8 cellular contexts compared by ENCODE assay signal in the genomic region with DNA sequence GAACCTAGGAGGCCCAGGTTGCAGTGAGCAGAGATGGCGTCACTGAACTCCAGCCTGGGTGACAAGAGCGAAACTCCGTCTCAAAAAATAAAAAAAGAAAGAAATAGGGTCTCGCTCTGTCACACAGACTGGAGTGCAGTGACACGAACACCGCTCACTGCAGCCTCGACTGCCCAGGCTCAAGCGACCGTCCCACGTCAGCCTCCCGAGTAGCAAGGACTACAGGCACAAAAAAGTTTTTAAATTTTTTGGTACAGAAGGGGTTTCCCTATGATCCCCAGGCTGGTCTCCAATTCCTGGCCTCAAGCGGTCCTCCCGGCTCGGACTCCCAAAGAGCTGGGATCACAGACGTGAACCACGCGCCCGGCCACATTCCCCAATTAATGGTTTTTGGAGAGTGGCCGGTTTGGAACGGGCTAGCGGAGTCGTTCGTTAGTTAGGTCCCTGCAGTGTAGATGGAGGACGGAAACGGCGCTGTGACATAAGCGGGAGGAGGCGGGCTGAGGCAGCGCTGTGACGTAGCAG. TPM values are rescaled to one million over a fixed set of nuclear protein-coding genes. Genes with fewer than 3 reads are reported as not detected.
A peak's percentile ranks its signal among the peaks of the same experiment; 100 is the strongest.
DNase-seq lines count a peak whose midpoint lies in the region; FAIRE-seq and TF ChIP-seq lines count a peak whose summit lies in the region.

No MANE protein-coding gene starts in this region.

- intact Hi-C loops in dorsolateral prefrontal cortex (cut with DNase I), result loop anchor here in 1 of 2 donors (1.0 kb wide), 1 partner anchor 30 kb away; a partner anchor contains a TSS

- H3K27ac Mint-ChIP-seq in nephron progenitor cell, result peak overlapping the region; percentile 92

- peaks cover 51% of the 10 kb centered on the region for H3K27me3 Mint-ChIP-seq in nephron progenitor cell (ENCODE audit: low read depth, poor library complexity)

- H3K9me3 Mint-ChIP-seq in nephron progenitor cell, result no peaks in the 10 kb centered on the region

- H4K20me1 ChIP-seq in BLaER1 (peaks cover 43% of the 10 kb centered on the region), MM.1S (ENCODE audit: insufficient read depth, low read length) (peaks cover 29% of the 10 kb centered on the region)

- H3K9me2 ChIP-seq in MM.1S (replicated peaks; ENCODE audit: insufficient read depth, low read length), result no peaks in the 10 kb centered on the region

- H3K36me3 Mint-ChIP-seq in nephron progenitor cell (ENCODE audit: low read depth), result no peaks in the 10 kb centered on the region

- H3K4me3 ChIP-seq in BLaER1 (peak overlapping the region; percentile 94), MM.1S (ENCODE audit: low read length) (peak overlapping the region; percentile 95), dorsolateral prefrontal cortex (peak overlapping the region; percentile 61 to 100 (median 95))

- H3K27me3 ChIP-seq in BLaER1 (no peaks in the 10 kb centered on the region), MM.1S (replicated peaks; ENCODE audit: insufficient read depth, low read length) (peaks cover 26% of the 10 kb centered on the region), dorsolateral prefrontal cortex (no peaks in the 10 kb centered on the region)

- H3K27ac ChIP-seq in BLaER1, result peak overlapping the region; percentile 90
- H3K27ac ChIP-seq in MM.1S (ENCODE audit: low read length), result peak overlapping the region; percentile 91; the same call in 1 of the 2 replicates
- peak overlapping the region; percentile 58 to 100 (median 97) for H3K27ac ChIP-seq in dorsolateral prefrontal cortex

- peak overlapping the region; percentile 100 for H2AFZ ChIP-seq in MM.1S (ENCODE audit: low read length)

- FAIRE-seq in HTR-8/SVneo (lab: Jason Lieb, UNC), result no peak

- TF ChIP-seq CTCF in MM.1S (IDR thresholded peaks at IDR 0.05; ENCODE audit: low read length), result no peak
- no peak for TF ChIP-seq CTCF in dorsolateral prefrontal cortex (IDR thresholded peaks at IDR 0.05 in 54 of 56, conservative IDR thresholded peaks at IDR 0.05 in 2 of 56; ENCODE audit: low read depth in 1 of 56, partially characterized antibody in 56 of 56)
- TF ChIP-seq CTCF in nephron progenitor cell (IDR thresholded peaks at IDR 0.05), result no peak

- H3K4me3 Mint-ChIP-seq in nephron progenitor cell, result peak overlapping the region; percentile 92

- peaks cover 43% of the 10 kb centered on the region for H3K79me2 ChIP-seq in MM.1S (ENCODE audit: low read length)

- DNase-seq in MM.1S, result no peak
- DNase-seq in dorsolateral prefrontal cortex, result peak in 1 of 10 donors; percentile 13
- no peak for DNase-seq in nephron progenitor cell
- no peak for DNase-seq in HTR-8/SVneo (ENCODE audit: insufficient read length, low spot score)
- DNase-seq in NCI-H2029 (lab: John Stamatoyannopoulos, UW), result no peak
- no peak for DNase-seq in kidney glomerular epithelial cell (lab: John Stamatoyannopoulos, UW)
- no peak for DNase-seq in A172 (ENCODE audit: low spot score)

- no peaks in the 10 kb centered on the region for H3K9me3 ChIP-seq in BLaER1
- no peaks in the 10 kb centered on the region for H3K9me3 ChIP-seq in MM.1S (replicated peaks; ENCODE audit: insufficient read depth, low read length)

- H3K9ac ChIP-seq in BLaER1 (peak overlapping the region; percentile 66), MM.1S (ENCODE audit: low read length) (peak overlapping the region; percentile 62)

- H3K4me1 ChIP-seq in BLaER1 (peaks cover 65% of the 10 kb centered on the region), MM.1S (ENCODE audit: low read length) (peaks cover 14% of the 10 kb centered on the region)

- H3K36me3 ChIP-seq in BLaER1, result no peaks in the 10 kb centered on the region
- H3K36me3 ChIP-seq in MM.1S (replicated peaks; ENCODE audit: insufficient read depth, low read length), result no peaks in the 10 kb centered on the region

- H3F3A ChIP-seq in MM.1S (ENCODE audit: insufficient read depth, low read length), result peaks cover 15% of the 10 kb centered on the region

- H3K4me2 ChIP-seq in BLaER1 (peak overlapping the region; percentile 91), MM.1S (ENCODE audit: low read depth, low read length) (peak overlapping the region; percentile 86; the same call in 1 of the 2 replicates)

- H3K4me1 Mint-ChIP-seq in nephron progenitor cell, result peaks cover 21% of the 10 kb centered on the region

RNA-seq across cellular contexts. Expression of a gene that starts 0.6 kb away (rescaled TPM):
- 100 to 1,000 TPM; 226 to 417 (median 315) TPM for total RNA-seq in dorsolateral prefrontal cortex
- total RNA-seq in A172 (2014; rRNA removed; shearing (Covaris generic)), result 407 and 501 TPM in 2 replicates

RNA-seq across cellular contexts. Expression of a gene that starts 10.3 kb away (rescaled TPM):
- 10 to 100 TPM in 112 of 120 experiments, 1 to 10 TPM in 8; 6.4 to 80.4 (median 20.6) TPM for total RNA-seq in dorsolateral prefrontal cortex
- 6.6 and 16.8 TPM in 2 replicates for total RNA-seq in A172 (2014; rRNA removed; shearing (Covaris generic))

RNA-seq across cellular contexts. Expression of a gene that starts 26.1 kb away (rescaled TPM):
- 10 to 100 TPM in 55 of 120 experiments, 1 to 10 TPM in 65; 6.6 to 16.0 (median 9.7) TPM for total RNA-seq in dorsolateral prefrontal cortex
- 7.4 and 8.5 TPM in 2 replicates for total RNA-seq in A172 (2014; rRNA removed; shearing (Covaris generic))

RNA-seq across cellular contexts. Expression of a gene that starts 30.4 kb away (rescaled TPM):
- 10 to 100 TPM; 31.4 to 79.7 (median 54.4) TPM for total RNA-seq in dorsolateral prefrontal cortex
- total RNA-seq in A172 (2014; rRNA removed; shearing (Covaris generic)), result 103 and 141 TPM in 2 replicates

RNA-seq across cellular contexts. Expression of a gene that starts 36.3 kb away (rescaled TPM):
- 10 to 100 TPM; 10.3 to 25.9 (median 17.7) TPM for total RNA-seq in dorsolateral prefrontal cortex
- 31.7 and 31.8 TPM in 2 replicates for total RNA-seq in A172 (2014; rRNA removed; shearing (Covaris generic))
